ENCODE assay signal across 11 cellular contexts in the genomic region with DNA sequence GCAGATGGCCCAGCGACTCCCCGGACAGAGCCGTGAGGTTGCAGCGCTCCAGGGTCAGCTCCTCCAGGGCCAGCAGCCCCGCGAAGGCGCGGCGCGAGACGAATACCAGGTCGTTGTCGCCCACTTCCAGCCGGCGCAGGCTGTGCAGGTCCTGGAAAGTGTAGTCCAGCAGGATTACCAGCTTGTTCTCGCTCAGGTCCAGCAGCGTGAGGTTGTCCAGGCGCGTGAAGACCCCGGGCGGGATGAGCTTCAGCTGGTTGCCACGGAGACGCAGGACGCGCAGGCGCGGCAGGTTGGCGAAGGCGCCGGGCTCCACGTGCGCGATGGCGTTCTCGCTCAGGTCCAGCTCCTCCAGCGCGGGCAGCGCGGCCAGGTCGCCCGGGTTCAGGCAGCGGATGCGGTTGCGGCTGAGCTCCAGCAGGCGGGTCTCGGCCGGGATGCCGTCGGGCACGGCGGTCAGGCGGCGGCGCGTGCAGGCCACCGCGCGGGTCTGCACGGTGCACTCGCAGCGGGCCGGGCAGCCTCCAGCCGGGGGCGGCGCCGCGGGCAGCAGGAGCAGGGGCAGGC. TPM values are rescaled to one million over a fixed set of nuclear protein-coding genes. Genes with fewer than 3 reads are reported as not detected.
DNase-seq lines count a peak whose midpoint lies in the region; ATAC-seq, FAIRE-seq and TF ChIP-seq lines count a peak whose summit lies in the region.
"Had no signal": no experiment of that assay in that cellular context is flagged by ENCODE, and none has a peak within 500 bp of the region (broad histone marks: within the 10 kb centered on the region; RNA-seq: fewer than 3 reads in every experiment).

No MANE protein-coding gene starts in this region.

- peak overlapping the region; percentile 29 for H3K4me2 ChIP-seq in keratinocyte (ENCODE audit: control insufficient read depth, extremely low read depth, insufficient read depth, low read depth, low read length)

- no peaks in the 10 kb centered on the region for H3K79me2 ChIP-seq in keratinocyte (ENCODE audit: control insufficient read depth, insufficient read depth, low read length)

- H3K36me3 Mint-ChIP-seq in activated CD8-positive, alpha-beta memory T cell treated with anti-CD3 and anti-CD28 coated beads, Interleukin-2, amount 10 ng/mL, durations not matched to agents 7 days and 5 days, result peaks cover 9% of the 10 kb centered on the region

- no peaks in the 10 kb centered on the region for H3K9me3 Mint-ChIP-seq in activated CD8-positive, alpha-beta memory T cell treated with anti-CD3 and anti-CD28 coated beads, Interleukin-2, amount 10 ng/mL, durations not matched to agents 7 days and 5 days (ENCODE audit: low read depth)
- H3K9me3 Mint-ChIP-seq: activated T-helper 1 cell treated with anti-CD3 and anti-CD28 coated beads, Interleukin-12 subunit alpha, Interleukin-12 subunit beta, Interleukin-2, Interleukin-4 antibody, amounts not matched to agents 30 ng/mL and 10 ng/mL and 1 ng/mL, durations not matched to agents 14 hours and 24 hours and 36 hours had no signal

- H3K4me3 ChIP-seq in keratinocyte (ENCODE audit: control insufficient read depth in 2 of 3, extremely low read depth in 1 of 3, insufficient read depth in 2 of 3, low read depth in 1 of 3, low read length in 3 of 3), result no peak overlapping the region
- peak overlapping the region; percentile 49 for H3K4me3 ChIP-seq in suprapubic skin

- no peak for TF ChIP-seq EP300 in suprapubic skin (IDR thresholded peaks at IDR 0.05)

- H3K4me3 Mint-ChIP-seq in activated CD8-positive, alpha-beta memory T cell treated with anti-CD3 and anti-CD28 coated beads, Interleukin-2, amount 10 ng/mL, durations not matched to agents 7 days and 5 days, result peak overlapping the region; percentile 78

- H3K27ac ChIP-seq in VCaP (peak overlapping the region; percentile 79), keratinocyte (ENCODE audit: control insufficient read depth, insufficient read depth, low read length) (no peak overlapping the region), suprapubic skin (no peak overlapping the region)

- no peak for ATAC-seq in activated CD8-positive, alpha-beta memory T cell treated with anti-CD3 and anti-CD28 coated beads, Interleukin-2, amount 10 ng/mL, durations not matched to agents 7 days and 5 days
- ATAC-seq: HCT116 had no signal

- H4K20me1 ChIP-seq in keratinocyte (ENCODE audit: control insufficient read depth, extremely low read depth, insufficient read depth, low read length), result no peaks in the 10 kb centered on the region

- H3K9me1 ChIP-seq in keratinocyte (ENCODE audit: control insufficient read depth, extremely low read depth, insufficient read depth, low read length), result no peaks in the 10 kb centered on the region

- FAIRE-seq in keratinocyte (lab: Jason Lieb, UNC), result no peak

- H3K4me1 ChIP-seq in keratinocyte (ENCODE audit: control insufficient read depth, extremely low read depth, insufficient read depth, low read length) (no peaks in the 10 kb centered on the region), suprapubic skin (peaks cover 42% of the 10 kb centered on the region)

- TF ChIP-seq POLR2A in suprapubic skin (IDR thresholded peaks at IDR 0.05), result no peak

- CTCF ChIA-PET in activated CD8-positive, alpha-beta memory T cell treated with anti-CD3 and anti-CD28 coated beads, Interleukin-2, amount 10 ng/mL, durations not matched to agents 7 days and 5 days (lab: Charles Lee), result interaction anchor here (0.6 to 1.2 kb wide), 3 partner anchors 12 to 186 kb away, joined by 3 to 4 read pairs (median 3); no protein-coding TSS in a partner anchor

- dilution Hi-C loops in keratinocyte (cut with MboI; ENCODE audit: extremely low pct_ligation_motif_present, low sequenced_read_pairs), result no loop called here

- peaks cover 83% of the 10 kb centered on the region for H3K27me3 ChIP-seq in keratinocyte (ENCODE audit: control insufficient read depth, extremely low read depth, insufficient read depth, low read length)
- H3K27me3 ChIP-seq in suprapubic skin, result peaks cover 52% of the 10 kb centered on the region

- peaks cover 5% of the 10 kb centered on the region for H3K27me3 Mint-ChIP-seq in activated CD8-positive, alpha-beta memory T cell treated with anti-CD3 and anti-CD28 coated beads, Interleukin-2, amount 10 ng/mL, durations not matched to agents 7 days and 5 days

- H3K36me3 ChIP-seq in keratinocyte (ENCODE audit: control insufficient read depth in 2 of 2, extremely low read depth in 1 of 2, insufficient read depth in 2 of 2, low read length in 2 of 2), result no peaks in the 10 kb centered on the region
- H3K36me3 ChIP-seq in suprapubic skin, result peaks cover 4% of the 10 kb centered on the region

- 40% methylated on average over 2 of the region's 67 CpGs for WGBS in suprapubic skin

- H3K9ac ChIP-seq in keratinocyte (ENCODE audit: control insufficient read depth, extremely low read depth, insufficient read depth, low read length), result no peak overlapping the region

- TF ChIP-seq CTCF in VCaP (conservative IDR thresholded peaks at IDR 0.05), result 0 out of 2 replicates have a peak, but pooled peaks have one; percentile 14
- TF ChIP-seq CTCF in keratinocyte (optimal IDR thresholded peaks at IDR 0.05 in 1 of 3, IDR thresholded peaks at IDR 0.05 in 1 of 3, conservative IDR thresholded peaks at IDR 0.05 in 1 of 3; ENCODE audit: extremely low read depth in 1 of 3, insufficient read depth in 2 of 3, low read length in 3 of 3), result no peak
- TF ChIP-seq CTCF in suprapubic skin (IDR thresholded peaks at IDR 0.05), result no peak

- H3K4me1 Mint-ChIP-seq in activated CD8-positive, alpha-beta memory T cell treated with anti-CD3 and anti-CD28 coated beads, Interleukin-2, amount 10 ng/mL, durations not matched to agents 7 days and 5 days, result peaks cover 25% of the 10 kb centered on the region

- H2AFZ ChIP-seq in keratinocyte (ENCODE audit: control insufficient read depth, low read length), result no peak overlapping the region

- H3K27ac Mint-ChIP-seq in activated CD8-positive, alpha-beta memory T cell treated with anti-CD3 and anti-CD28 coated beads, Interleukin-2, amount 10 ng/mL, durations not matched to agents 7 days and 5 days, result no peak overlapping the region
- H3K27ac Mint-ChIP-seq: activated T-helper 1 cell treated with anti-CD3 and anti-CD28 coated beads, Interleukin-12 subunit alpha, Interleukin-12 subunit beta, Interleukin-2, Interleukin-4 antibody, amounts not matched to agents 30 ng/mL and 10 ng/mL and 1 ng/mL, durations not matched to agents 14 hours and 24 hours and 36 hours had no signal

- no peak for DNase-seq in activated CD8-positive, alpha-beta memory T cell treated with anti-CD3 and anti-CD28 coated beads, Interleukin-2, amount 10 ng/mL, durations not matched to agents 7 days and 5 days
- DNase-seq in activated CD8-positive, alpha-beta memory T cell treated with anti-CD3 and anti-CD28 coated beads for 24 hours, result no peak
- DNase-seq in keratinocyte (ENCODE audit: low read depth, low spot score), result no peak
- no peak for DNase-seq in suprapubic skin (ENCODE audit: low spot score in 2 of 2)
- no peak for DNase-seq in GM19240 (ENCODE audit: insufficient read length, low spot score)
- no peak for DNase-seq in stimulated activated CD4-positive, alpha-beta T cell treated with anti-CD3 and anti-CD28 coated beads, Interleukin-2, amount 100 ng/mL, for 48 hours
- DNase-seq in GOT3 (lab: John Stamatoyannopoulos, UW), result no peak
- DNase-seq: NCI-H526 had no signal

- H3K9me3 ChIP-seq in keratinocyte (ENCODE audit: control insufficient read depth, low read depth, low read length) (no peaks in the 10 kb centered on the region), suprapubic skin (no peaks in the 10 kb centered on the region)

RNA-seq across cellular contexts. Expression of gene PEAK3, which starts 9.3 kb away (rescaled TPM):
- total RNA-seq in activated CD8-positive, alpha-beta memory T cell treated with anti-CD3 and anti-CD28 coated beads, Interleukin-2, amount 10 ng/mL, durations not matched to agents 7 days and 5 days, result under 1 TPM in 1 of 2 experiments, not detected in 1; 0.54 TPM
- not detected in 3 replicates for polyA plus RNA-seq in keratinocyte
- not detected for polyA plus RNA-seq in keratinocyte (2011; ENCODE audit: low read depth)
- polyA plus RNA-seq in keratinocyte (2011; cell fraction: cytosol; rRNA removed), result not detected in 2 replicates
- polyA plus RNA-seq in keratinocyte (2011; cell fraction: nucleus; rRNA removed), result not detected in 2 replicates
- 0.03 and 0.37 TPM in 2 replicates for polyA plus RNA-seq in keratinocyte (2012; ENCODE audit: low replicate concordance)
- not detected in 3 replicates for polyA minus RNA-seq in keratinocyte
- polyA minus RNA-seq in keratinocyte (2011; cell fraction: cytosol; rRNA and poly(A)+ RNA removed), result not detected
- polyA minus RNA-seq in keratinocyte (2011; cell fraction: nucleus; rRNA and poly(A)+ RNA removed), result not detected in 2 replicates
- 1 to 10 TPM in 1 of 4 donors, under 1 TPM in 1, not detected in 2; 0.55 to 1.4 TPM for total RNA-seq in suprapubic skin

RNA-seq across cellular contexts. Expression of gene LINGO3, which starts 16.7 kb away (rescaled TPM):
- total RNA-seq in activated CD8-positive, alpha-beta memory T cell treated with anti-CD3 and anti-CD28 coated beads, Interleukin-2, amount 10 ng/mL, durations not matched to agents 7 days and 5 days, result under 1 TPM; 0.32 to 0.40 TPM
- polyA plus RNA-seq in keratinocyte, result not detected in 3 replicates
- polyA plus RNA-seq in keratinocyte (2011; ENCODE audit: low read depth), result not detected
- polyA plus RNA-seq in keratinocyte (2011; cell fraction: cytosol; rRNA removed), result not detected in 2 replicates
- 0.05 TPM in 1 of 2 replicates, not detected in the other for polyA plus RNA-seq in keratinocyte (2011; cell fraction: nucleus; rRNA removed)
- 0.07 TPM in 1 of 2 replicates, not detected in the other for polyA plus RNA-seq in keratinocyte (2012; ENCODE audit: low replicate concordance)
- not detected in 3 replicates for polyA minus RNA-seq in keratinocyte
- not detected for polyA minus RNA-seq in keratinocyte (2011; cell fraction: cytosol; rRNA and poly(A)+ RNA removed)
- polyA minus RNA-seq in keratinocyte (2011; cell fraction: nucleus; rRNA and poly(A)+ RNA removed), result not detected in 2 replicates
- total RNA-seq in suprapubic skin, result not detected

RNA-seq across cellular contexts. Expression of gene JSRP1, which starts 35.1 kb away (rescaled TPM):
- 1 to 10 TPM in 1 of 2 experiments, not detected in 1; 1.0 TPM for total RNA-seq in activated CD8-positive, alpha-beta memory T cell treated with anti-CD3 and anti-CD28 coated beads, Interleukin-2, amount 10 ng/mL, durations not matched to agents 7 days and 5 days
- not detected in 3 replicates for polyA plus RNA-seq in keratinocyte
- polyA plus RNA-seq in keratinocyte (2011; ENCODE audit: low read depth), result not detected
- 0.27 TPM in 1 of 2 replicates, not detected in the other for polyA plus RNA-seq in keratinocyte (2011; cell fraction: cytosol; rRNA removed)
- not detected in 2 replicates for polyA plus RNA-seq in keratinocyte (2011; cell fraction: nucleus; rRNA removed)
- 0.49 and 0.66 TPM in 2 replicates for polyA plus RNA-seq in keratinocyte (2012; ENCODE audit: low replicate concordance)
- not detected in 3 replicates for polyA minus RNA-seq in keratinocyte
- polyA minus RNA-seq in keratinocyte (2011; cell fraction: cytosol; rRNA and poly(A)+ RNA removed), result not detected
- polyA minus RNA-seq in keratinocyte (2011; cell fraction: nucleus; rRNA and poly(A)+ RNA removed), result not detected in 2 replicates
- not detected for total RNA-seq in suprapubic skin
- total RNA-seq: activated T-helper 1 cell treated with anti-CD3 and anti-CD28 coated beads, Interleukin-12 subunit alpha, Interleukin-12 subunit beta, Interleukin-2, Interleukin-4 antibody, amounts not matched to agents 30 ng/mL and 10 ng/mL and 1 ng/mL, durations not matched to agents 14 hours and 24 hours and 36 hours had no signal

RNA-seq across cellular contexts. Expression of gene LSM7, which starts 37.1 kb away (rescaled TPM):
- total RNA-seq in activated CD8-positive, alpha-beta memory T cell treated with anti-CD3 and anti-CD28 coated beads, Interleukin-2, amount 10 ng/mL, durations not matched to agents 7 days and 5 days, result 100 to 1,000 TPM; 135 TPM
- 206 to 275 TPM (median 243 TPM) in 3 replicates for polyA plus RNA-seq in keratinocyte
- polyA plus RNA-seq in keratinocyte (2011; ENCODE audit: low read depth), result 19.2 TPM
- polyA plus RNA-seq in keratinocyte (2011; cell fraction: cytosol; rRNA removed), result 153 and 305 TPM in 2 replicates
- 151 and 185 TPM in 2 replicates for polyA plus RNA-seq in keratinocyte (2011; cell fraction: nucleus; rRNA removed)
- 109 and 224 TPM in 2 replicates for polyA plus RNA-seq in keratinocyte (2012; ENCODE audit: low replicate concordance)
- 26.8 to 62.6 TPM (median 29.6 TPM) in 3 replicates for polyA minus RNA-seq in keratinocyte
- 73.5 TPM for polyA minus RNA-seq in keratinocyte (2011; cell fraction: cytosol; rRNA and poly(A)+ RNA removed)
- polyA minus RNA-seq in keratinocyte (2011; cell fraction: nucleus; rRNA and poly(A)+ RNA removed), result 18.4 and 27.5 TPM in 2 replicates
- 100 to 1,000 TPM in 1 of 4 donors, 10 to 100 TPM in 3; 71.2 to 106 (median 87.5) TPM for total RNA-seq in suprapubic skin

RNA-seq across cellular contexts. Expression of gene SPPL2B, which starts 37.2 kb away (rescaled TPM):
- total RNA-seq in activated CD8-positive, alpha-beta memory T cell treated with anti-CD3 and anti-CD28 coated beads, Interleukin-2, amount 10 ng/mL, durations not matched to agents 7 days and 5 days, result 10 to 100 TPM; 63.2 to 72.4 TPM
- 9.3 to 20.9 TPM (median 13.5 TPM) in 3 replicates for polyA plus RNA-seq in keratinocyte
- 3.8 TPM for polyA plus RNA-seq in keratinocyte (2011; ENCODE audit: low read depth)
- 3.4 and 5.5 TPM in 2 replicates for polyA plus RNA-seq in keratinocyte (2011; cell fraction: cytosol; rRNA removed)
- polyA plus RNA-seq in keratinocyte (2011; cell fraction: nucleus; rRNA removed), result 74.7 and 110 TPM in 2 replicates
- 12.3 and 20.9 TPM in 2 replicates for polyA plus RNA-seq in keratinocyte (2012; ENCODE audit: low replicate concordance)
- polyA minus RNA-seq in keratinocyte, result 8.5 to 19.2 TPM (median 9.7 TPM) in 3 replicates
- 17.3 TPM for polyA minus RNA-seq in keratinocyte (2011; cell fraction: cytosol; rRNA and poly(A)+ RNA removed)
- polyA minus RNA-seq in keratinocyte (2011; cell fraction: nucleus; rRNA and poly(A)+ RNA removed), result 34.3 and 36.2 TPM in 2 replicates
- total RNA-seq in suprapubic skin, result 10 to 100 TPM; 46.8 to 97.6 (median 59.6) TPM
